Comparison of ENCODE assay signal across 8 cellular contexts in genomic region chr12:48157016-48157888, GRCh38. TPM values are rescaled to one million over a fixed set of nuclear protein-coding genes. Genes with fewer than 3 reads are reported as not detected.
DNase-seq lines count a peak whose midpoint lies in the region; ATAC-seq and TF ChIP-seq lines count a peak whose summit lies in the region.

TSS of gene ASB8 (minus strand) at chr12:48157515. CDS start at chr12:48153496, 4,019 bp downstream.

- intact Hi-C loops in PC-3 (cut with micrococcal nuclease) = loop anchor here (2.0 kb wide), 1 partner anchor 52 kb away; no protein-coding TSS in a partner anchor
- intact Hi-C loops in mucosa of descending colon (cut with DNase I, micrococcal nuclease) = no loop called here

- BruUV-seq in PC-3 (replicated peaks; lab: Mats Ljungman, UMichigan) = TSS peak; percentile 64

- peak within 1 kb of the TSS; percentile 97 for H3K4me3 ChIP-seq in Jurkat, Clone E6-1 (ENCODE audit: low read length)
- H3K4me3 ChIP-seq in PC-3 (ENCODE audit: low read length) (peak within 1 kb of the TSS; percentile 88), mucosa of descending colon (peak within 1 kb of the TSS; percentile 64)

- DNase-seq in DMS53 treated with DMSO at 0.1 percent for 48 hours (lab: John Stamatoyannopoulos, UW; ENCODE audit: unreplicated experiment) (peak; percentile 100), PC-3 (peak; percentile 98), activated T-cell treated with anti-CD3 and anti-CD28 coated beads for 48 hours (ENCODE audit: low read depth) (peak; percentile 97), epithelial cell of prostate (ENCODE audit: low read depth, low spot score) (peak; percentile 68), mucosa of descending colon (peak; percentile 99)
- DNase-seq in Jurkat, Clone E6-1 (ENCODE audit: low read depth, low spot score) = peak; percentile 99
- peak; percentile 98 for DNase-seq in stimulated activated CD8-positive, alpha-beta memory T cell treated with anti-CD3 and anti-CD28 coated beads, Interleukin-4, amount 100 ng/mL, for 24 hours (ENCODE audit: low read depth)

- H3K9me2 ChIP-seq in PC-3 (replicated peaks; ENCODE audit: low read length) = no peaks in the 10 kb centered on the region

- H3K4me1 ChIP-seq in PC-3 (ENCODE audit: insufficient read depth, low read length) (peaks cover 14% of the 10 kb centered on the region), mucosa of descending colon (ENCODE audit: low read depth) (peaks cover 10% of the 10 kb centered on the region)

- H3K9ac ChIP-seq in PC-3 (ENCODE audit: low read length) = peak within 1 kb of the TSS; percentile 78

- H3K36me3 ChIP-seq in PC-3 (ENCODE audit: low read depth, low read length) (0 out of 2 replicates have a peak, but pooled peaks cover 2% of the 10 kb centered on the region), mucosa of descending colon (ENCODE audit: low read depth) (no peaks in the 10 kb centered on the region)

- H3K27ac ChIP-seq in PC-3 (ENCODE audit: low read length) = no peak within 1 kb of the TSS
- peak within 1 kb of the TSS; percentile 40 for H3K27ac ChIP-seq in epithelial cell of prostate

- peaks cover 15% of the 10 kb centered on the region for H3K79me2 ChIP-seq in PC-3 (ENCODE audit: low read length)

- H3K4me2 ChIP-seq in PC-3 (ENCODE audit: low read length) = peak within 1 kb of the TSS; percentile 96

- POLR2A ChIA-PET in PC-3 (lab: Charles Lee; ENCODE audit: unreplicated experiment) = no interaction called here

- peak within 1 kb of the TSS; percentile 97 for H2AFZ ChIP-seq in PC-3 (ENCODE audit: low read length)

- peak; percentile 85 for ATAC-seq in GM21619 (IDR thresholded peaks at IDR 0.05; ENCODE audit: unreplicated experiment)
- ATAC-seq in PC-3 = peak; percentile 95
- peak; percentile 99 for ATAC-seq in mucosa of descending colon

- H3K9me3 ChIP-seq in PC-3 (ENCODE audit: low read length) (no peaks in the 10 kb centered on the region), mucosa of descending colon (no peaks in the 10 kb centered on the region)

- no peaks in the 10 kb centered on the region for H4K20me1 ChIP-seq in PC-3 (ENCODE audit: low read length)

- CTCF ChIA-PET in PC-3 (lab: Charles Lee) = interaction anchor here (0.6 kb wide), 1 partner anchor 19 kb away, joined by 5 read pairs; no protein-coding TSS in a partner anchor

- no peaks in the 10 kb centered on the region for H3F3A ChIP-seq in PC-3 (ENCODE audit: low read length, unreplicated experiment)

- peak; percentile 57 for TF ChIP-seq CTCF in PC-3 (conservative IDR thresholded peaks at IDR 0.05; ENCODE audit: low read depth, low read length)
- TF ChIP-seq CTCF in mucosa of descending colon (IDR thresholded peaks at IDR 0.05) = peak; percentile 39

- no peaks in the 10 kb centered on the region for H3K27me3 ChIP-seq in PC-3 (ENCODE audit: low read length)

RNA-seq across cellular contexts. Expression of gene ASB8, which starts in this region (rescaled TPM):
- polyA plus RNA-seq in Jurkat, Clone E6-1 (2012; ENCODE audit: insufficient read depth, insufficient read length) = 42.6 TPM
- 18.0 and 34.4 TPM in 2 replicates for total RNA-seq in PC-3 (2014; rRNA removed)
- 10 to 100 TPM; 41.1 to 46.6 (median 41.3) TPM for total RNA-seq in mucosa of descending colon
